In the genomic region with DNA sequence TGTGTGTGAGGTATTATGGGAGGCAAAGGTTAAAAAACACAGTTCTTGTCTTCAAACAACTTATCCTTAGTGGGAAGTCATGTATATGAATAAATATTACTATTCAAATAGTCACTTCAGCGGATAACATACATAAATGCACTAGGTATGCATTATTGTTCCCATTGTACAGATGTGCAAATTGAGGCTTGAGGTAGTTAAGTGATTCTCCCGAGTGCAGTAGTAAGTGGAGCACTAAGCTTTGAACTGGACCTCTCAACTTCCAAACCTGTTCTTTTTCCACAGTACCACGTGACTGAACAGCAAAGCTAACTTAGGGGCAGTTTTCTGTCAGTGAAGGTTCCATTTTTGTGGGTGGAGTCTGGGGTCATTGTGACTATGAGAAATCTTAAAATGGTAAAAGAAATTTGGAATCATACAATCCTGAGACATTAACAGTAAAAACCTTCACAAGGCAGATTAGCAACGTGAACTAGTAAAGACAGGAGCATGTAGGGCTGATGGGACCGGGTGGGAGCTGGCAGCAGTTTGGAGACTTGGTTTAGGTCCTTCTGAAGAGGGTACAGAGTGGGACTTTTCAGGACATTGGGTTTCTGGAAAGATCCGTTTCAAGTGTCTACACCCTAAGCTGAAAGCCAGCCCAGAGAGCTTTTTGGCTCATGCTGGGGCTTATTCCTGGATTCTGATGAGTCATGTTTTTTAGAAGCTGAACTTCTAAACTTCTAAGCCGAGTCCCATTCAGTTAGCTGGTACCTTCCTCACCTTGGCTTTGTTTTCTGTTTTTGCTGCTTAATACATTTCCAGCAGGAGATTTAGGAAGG, we compare ENCODE assay signal across 10 cellular contexts.
DNase-seq lines count a peak whose midpoint lies in the region; ATAC-seq and TF ChIP-seq lines count a peak whose summit lies in the region.
"Had no signal": no experiment of that assay in that cellular context is flagged by ENCODE, and none has a peak within 500 bp of the region (broad histone marks: within the 10 kb centered on the region; RNA-seq: fewer than 3 reads in every experiment).

No MANE protein-coding gene starts in this region.

- intact Hi-C loops in Calu3 (cut with micrococcal nuclease; ENCODE audit: unreplicated experiment), result loop anchor here (5.0 kb wide), 1 partner anchor 40 kb away; no protein-coding TSS in a partner anchor
- intact Hi-C loops in colonic mucosa (cut with DNase I), result no loop called here

- TF ChIP-seq CTCF in Calu3 (IDR thresholded peaks at IDR 0.05; ENCODE audit: unreplicated experiment) (no peak), colonic mucosa (IDR thresholded peaks at IDR 0.05) (no peak), osteoblast (IDR thresholded peaks at IDR 0.05; ENCODE audit: extremely low read depth, low read depth, low read length) (no peak)

- H4K20me1 ChIP-seq in osteoblast (ENCODE audit: insufficient read depth, low read length), result no peaks in the 10 kb centered on the region

- H3K4me3 ChIP-seq in colonic mucosa, result no peak overlapping the region
- no peak overlapping the region for H3K4me3 ChIP-seq in osteoblast (ENCODE audit: insufficient read depth, low read length)

- CTCF ChIA-PET in Calu3 (lab: Charles Lee), result no interaction called here

- no TSS peak for BruUV-seq in Calu3 (replicated peaks; lab: Mats Ljungman, UMichigan)

- no peaks in the 10 kb centered on the region for H3K27me3 ChIP-seq in colonic mucosa
- H3K27me3 ChIP-seq in osteoblast (ENCODE audit: insufficient read depth, low read length), result no peaks in the 10 kb centered on the region

- H3K79me2 ChIP-seq in osteoblast (ENCODE audit: insufficient read depth, low read length), result peaks cover 69% of the 10 kb centered on the region

- H3K27me3 Mint-ChIP-seq in Calu3 (ENCODE audit: unreplicated experiment), result no peaks in the 10 kb centered on the region

- H3K27ac Mint-ChIP-seq in Calu3 (ENCODE audit: unreplicated experiment), result peak overlapping the region; percentile 79
- H3K27ac Mint-ChIP-seq: naive B cell had no signal

- no peaks in the 10 kb centered on the region for H3K9me3 Mint-ChIP-seq in Calu3 (ENCODE audit: low read depth, unreplicated experiment)

- H2AFZ ChIP-seq in osteoblast (ENCODE audit: low read length), result peak overlapping the region; percentile 26

- H3K27ac ChIP-seq in colonic mucosa (peak overlapping the region; percentile 78), osteoblast (ENCODE audit: low read depth, low read length) (peak overlapping the region; percentile 89)
- H3K27ac ChIP-seq: KMS-11 had no signal

- H3K9ac ChIP-seq in colonic mucosa (ENCODE audit: low read depth in 2 of 2, low read length in 2 of 2), result peak overlapping the region in 1 of 2 donors; percentile 28
- H3K9ac ChIP-seq: KMS-11 had no signal

- H3K9me3 ChIP-seq in colonic mucosa (no peaks in the 10 kb centered on the region), osteoblast (ENCODE audit: low read depth, low read length) (no peaks in the 10 kb centered on the region)

- H3K4me1 Mint-ChIP-seq in Calu3 (ENCODE audit: low read depth, unreplicated experiment), result peaks cover 57% of the 10 kb centered on the region
- H3K4me1 Mint-ChIP-seq: naive B cell had no signal

- H3K4me1 ChIP-seq in colonic mucosa, result peaks cover 16% of the 10 kb centered on the region
- H3K4me1 ChIP-seq in osteoblast (ENCODE audit: insufficient read depth, low read length), result peaks cover 55% of the 10 kb centered on the region

- no peak for ATAC-seq in GM21360 (IDR thresholded peaks at IDR 0.05; ENCODE audit: unreplicated experiment)
- ATAC-seq in GM21447 (IDR thresholded peaks at IDR 0.05; ENCODE audit: unreplicated experiment), result no peak

- peak overlapping the region; percentile 17 for H3K4me3 Mint-ChIP-seq in Calu3 (ENCODE audit: low read depth, unreplicated experiment)
- H3K4me3 Mint-ChIP-seq: naive B cell had no signal

- H3K36me3 ChIP-seq in colonic mucosa (no peaks in the 10 kb centered on the region), osteoblast (ENCODE audit: insufficient read depth, low read length) (no peaks in the 10 kb centered on the region)

- H3K4me2 ChIP-seq in osteoblast (ENCODE audit: insufficient read depth, low read length), result peak overlapping the region; percentile 49
- H3K4me2 ChIP-seq: KMS-11 had no signal

- H3K36me3 Mint-ChIP-seq in Calu3 (ENCODE audit: insufficient read depth, unreplicated experiment), result peaks cover 27% of the 10 kb centered on the region
- H3K36me3 Mint-ChIP-seq: naive B cell had no signal

- DNase-seq in Calu3, result no peak
- DNase-seq in NCI-H226, result peak; percentile 68
- DNase-seq in colonic mucosa, result peak; percentile 57
- peak; percentile 62 for DNase-seq in osteoblast (ENCODE audit: insufficient read length, low spot score, missing footprints)
- no peak for DNase-seq in NK-92 treated with Interleukin-12 subunit alpha and Interleukin-12 subunit beta, amount 100 ng/mL, for 24 hours (lab: John Stamatoyannopoulos, UW)
- DNase-seq in NCI-H748 (lab: John Stamatoyannopoulos, UW; ENCODE audit: unreplicated experiment), result no peak
- DNase-seq: naive B cell had no signal

Comparison
In these comparisons a context has a peak if more than half of its experiments do, and no peak if none do; other contexts are left out.
1. DNase-seq: peak in NCI-H226 (single experiment), colonic mucosa (single experiment) and osteoblast (single experiment); none in Calu3 (single experiment), NK-92 treated with Interleukin-12 subunit alpha and Interleukin-12 subunit beta, amount 100 ng/mL, for 24 hours (single experiment) and NCI-H748 (single experiment).